In the genomic region with DNA sequence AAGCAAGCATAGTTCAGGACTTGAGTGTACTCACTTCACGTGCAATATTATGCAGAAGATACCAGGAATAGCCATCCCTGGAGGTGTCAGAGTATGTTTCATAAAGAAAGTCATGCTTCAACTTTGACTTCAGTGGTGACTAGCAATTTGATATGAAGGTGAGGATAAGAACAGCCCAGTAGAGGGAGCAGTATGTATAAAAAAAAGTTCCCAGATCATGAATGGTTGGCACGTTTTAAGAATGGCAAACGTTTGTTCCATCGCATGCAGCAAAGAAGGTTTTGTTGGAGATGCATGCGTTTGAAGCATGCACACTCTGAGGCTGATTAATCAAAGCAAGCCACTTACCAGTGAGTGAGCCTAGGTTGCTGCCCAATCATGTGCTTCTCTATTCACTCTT, we compare ENCODE assay signal across 12 cellular contexts. TPM values are rescaled to one million over a fixed set of nuclear protein-coding genes. Genes with fewer than 3 reads are reported as not detected.
A peak's percentile ranks its signal among the peaks of the same experiment; 100 is the strongest.
DNase-seq lines count a peak whose midpoint lies in the region; ATAC-seq, FAIRE-seq and TF ChIP-seq lines count a peak whose summit lies in the region.
"Had no signal": no experiment of that assay in that cellular context is flagged by ENCODE, and none has a peak within 500 bp of the region (broad histone marks: within the 10 kb centered on the region; RNA-seq: fewer than 3 reads in every experiment).

No MANE protein-coding gene starts in this region.

- FAIRE-seq in pancreas (lab: Jason Lieb, UNC): peak; percentile 20

- no peak overlapping the region for H3K27ac ChIP-seq in pancreas
- H3K27ac ChIP-seq: upper lobe of right lung had no signal

- intact Hi-C loops in pancreas (cut with DNase I): no loop called here

- H3K4me1 ChIP-seq in pancreas: no peaks in the 10 kb centered on the region
- H3K4me1 ChIP-seq: upper lobe of right lung had no signal

- H3K4me3 ChIP-seq in cardiac fibroblast (replicated peaks in 1 of 2; ENCODE audit: low read depth in 2 of 2, low read length in 2 of 2): no peak overlapping the region
- no peak overlapping the region for H3K4me3 ChIP-seq in pancreas
- H3K4me3 ChIP-seq: upper lobe of right lung had no signal

- peaks cover 0 to 24% (median 5%) of the 10 kb centered on the region in 4 donors for H3K27me3 ChIP-seq in pancreas
- H3K27me3 ChIP-seq: upper lobe of right lung had no signal

- no peaks in the 10 kb centered on the region for H3K9me3 Mint-ChIP-seq in activated naive CD8-positive, alpha-beta T cell treated with anti-CD3 and anti-CD28 coated beads for 36 hours
- H3K9me3 Mint-ChIP-seq: activated naive CD4-positive, alpha-beta T cell treated with anti-CD3 and anti-CD28 coated beads, Interleukin-2, amount 50 U/mL, for 24 hours had no signal

- H3K4me3 Mint-ChIP-seq in activated naive CD8-positive, alpha-beta T cell treated with anti-CD3 and anti-CD28 coated beads for 36 hours: no peak overlapping the region
- H3K4me3 Mint-ChIP-seq: activated naive CD4-positive, alpha-beta T cell treated with anti-CD3 and anti-CD28 coated beads, Interleukin-2, amount 50 U/mL, for 24 hours; immature natural killer cell had no signal

- TF ChIP-seq CTCF in cardiac fibroblast (IDR thresholded peaks at IDR 0.05; ENCODE audit: low read depth, low read length) (peak; percentile 30), pancreas (IDR thresholded peaks at IDR 0.05) (peak in 2 of 4 donors; percentile 7 to 21)

- ATAC-seq in pancreas: peak in 2 of 4 donors; percentile 51 to 61
- no peak for ATAC-seq in HG02759 (IDR thresholded peaks at IDR 0.05; ENCODE audit: unreplicated experiment)
- ATAC-seq: upper lobe of right lung had no signal

- H3K36me3 ChIP-seq in pancreas: no peaks in the 10 kb centered on the region
- H3K36me3 ChIP-seq: upper lobe of right lung had no signal

- H3K27me3 Mint-ChIP-seq in activated naive CD8-positive, alpha-beta T cell treated with anti-CD3 and anti-CD28 coated beads for 36 hours: no peaks in the 10 kb centered on the region
- H3K27me3 Mint-ChIP-seq: activated naive CD4-positive, alpha-beta T cell treated with anti-CD3 and anti-CD28 coated beads, Interleukin-2, amount 50 U/mL, for 24 hours had no signal

- peak; percentile 26 for DNase-seq in NCI-H82 (lab: John Stamatoyannopoulos, UW)
- DNase-seq in NCI-H82 treated with DMSO at 0.1 percent for 48 hours (lab: John Stamatoyannopoulos, UW; ENCODE audit: unreplicated experiment): no peak
- peak; percentile 49 for DNase-seq in NCI-H1092 treated with DMSO at 0.1 percent for 48 hours (lab: John Stamatoyannopoulos, UW)
- peak; percentile 26 to 29 for DNase-seq in cardiac fibroblast (ENCODE audit: low read depth in 2 of 2)
- no peak for DNase-seq in pancreas
- no peak for DNase-seq in AG08396 (ENCODE audit: low spot score)
- DNase-seq in activated naive CD8-positive, alpha-beta T cell treated with anti-CD3 and anti-CD28 coated beads for 36 hours: no peak
- DNase-seq: immature natural killer cell, upper lobe of right lung had no signal

- H3K4me1 Mint-ChIP-seq in activated naive CD8-positive, alpha-beta T cell treated with anti-CD3 and anti-CD28 coated beads for 36 hours: no peaks in the 10 kb centered on the region
- H3K4me1 Mint-ChIP-seq: activated naive CD4-positive, alpha-beta T cell treated with anti-CD3 and anti-CD28 coated beads, Interleukin-2, amount 50 U/mL, for 24 hours; immature natural killer cell had no signal

- no peaks in the 10 kb centered on the region for H3K9me3 ChIP-seq in pancreas
- H3K9me3 ChIP-seq: upper lobe of right lung had no signal

- H3K36me3 Mint-ChIP-seq in activated naive CD8-positive, alpha-beta T cell treated with anti-CD3 and anti-CD28 coated beads for 36 hours: no peaks in the 10 kb centered on the region
- H3K36me3 Mint-ChIP-seq: activated naive CD4-positive, alpha-beta T cell treated with anti-CD3 and anti-CD28 coated beads, Interleukin-2, amount 50 U/mL, for 24 hours; immature natural killer cell had no signal

- no peak overlapping the region for H3K27ac Mint-ChIP-seq in activated naive CD8-positive, alpha-beta T cell treated with anti-CD3 and anti-CD28 coated beads for 36 hours
- H3K27ac Mint-ChIP-seq: activated naive CD4-positive, alpha-beta T cell treated with anti-CD3 and anti-CD28 coated beads, Interleukin-2, amount 50 U/mL, for 24 hours; immature natural killer cell had no signal

- WGBS in pancreas, 2 donors: 1 to 3% methylated on average over 5 of the region's 5 CpGs

RNA-seq across cellular contexts. Expression of gene SLITRK4, which starts 33.5 kb away (rescaled TPM):
- 1 to 10 TPM in 2 of 6 donors, under 1 TPM in 4; 0.32 to 1.3 (median 0.60) TPM for total RNA-seq in pancreas
- polyA plus RNA-seq in pancreas: under 1 TPM; 0.07 to 0.19 TPM
- total RNA-seq in activated naive CD8-positive, alpha-beta T cell treated with anti-CD3 and anti-CD28 coated beads for 36 hours: not detected
- polyA plus RNA-seq: immature natural killer cell had no signal

RNA-seq across cellular contexts. Expression of gene SPANXN2, which starts 51.2 kb away (rescaled TPM):
- not detected for total RNA-seq in pancreas
- not detected for polyA plus RNA-seq in pancreas
- total RNA-seq in activated naive CD8-positive, alpha-beta T cell treated with anti-CD3 and anti-CD28 coated beads for 36 hours: not detected
- total RNA-seq: pulmonary artery endothelial cell, upper lobe of right lung had no signal
- polyA plus RNA-seq: immature natural killer cell had no signal

Comparison
In these comparisons a context has a peak if more than half of its experiments do, and no peak if none do; other contexts are left out.
1. DNase-seq: peak in NCI-H82 (single experiment), NCI-H1092 treated with DMSO at 0.1 percent for 48 hours (single experiment) and cardiac fibroblast (2 of 2); none in NCI-H82 treated with DMSO at 0.1 percent for 48 hours (single experiment), pancreas (0 of 6), AG08396 (single experiment) and activated naive CD8-positive, alpha-beta T cell treated with anti-CD3 and anti-CD28 coated beads for 36 hours (single experiment).